Comparison of ENCODE assay signal across 14 cellular contexts in genomic region chr13:94657167-94657566, GRCh38. TPM values are rescaled to one million over a fixed set of nuclear protein-coding genes. Genes with fewer than 3 reads are reported as not detected.
DNase-seq lines count a peak whose midpoint lies in the region; ATAC-seq and TF ChIP-seq lines count a peak whose summit lies in the region.
"Had no signal": no experiment of that assay in that cellular context is flagged by ENCODE, and none has a peak within 500 bp of the region (broad histone marks: within the 10 kb centered on the region; RNA-seq: fewer than 3 reads in every experiment).

No MANE protein-coding gene starts in this region.

- DNase-seq in activated naive CD4-positive, alpha-beta T cell treated with anti-CD3 and anti-CD28 coated beads, Interleukin-2, amount 50 U/mL, for 72 hours (ENCODE audit: low spot score in 2 of 2) = no peak
- DNase-seq in activated naive CD4-positive, alpha-beta T cell (lab: John Stamatoyannopoulos, UW) = no peak
- DNase-seq in RWPE2 (ENCODE audit: low spot score) = no peak
- no peak for DNase-seq in stimulated activated naive CD8-positive, alpha-beta T cell treated with anti-CD3 and anti-CD28 coated beads, Interleukin-15, amount 100 ng/mL, for 72 hours
- DNase-seq in naive thymus-derived CD8-positive, alpha-beta T cell = no peak
- no peak for DNase-seq in NCI-H2196 (lab: John Stamatoyannopoulos, UW; ENCODE audit: unreplicated experiment)
- no peak for DNase-seq in Kasumi-1 (lab: John Stamatoyannopoulos, UW)
- DNase-seq: activated CD8-positive, alpha-beta memory T cell treated with anti-CD3 and anti-CD28 coated beads, Interleukin-2, amount 50 U/mL, for 4 hours; left lung had no signal

- no peak overlapping the region for H3K27ac ChIP-seq in RWPE2 (ENCODE audit: poor library complexity, severe bottlenecking)
- H3K27ac ChIP-seq: BLaER1, left lung had no signal

- H3K27me3 Mint-ChIP-seq in stimulated activated naive CD8-positive, alpha-beta T cell treated with anti-CD3 and anti-CD28 coated beads, Interleukin-15, amount 100 ng/mL, for 72 hours = peaks cover 35% of the 10 kb centered on the region
- peaks cover 4 to 27% (median 8%) of the 10 kb centered on the region in 5 donors for H3K27me3 Mint-ChIP-seq in naive thymus-derived CD8-positive, alpha-beta T cell

- peaks cover 4% of the 10 kb centered on the region in 2 donors for H3K36me3 Mint-ChIP-seq in activated naive CD4-positive, alpha-beta T cell treated with anti-CD3 and anti-CD28 coated beads, Interleukin-2, amount 50 U/mL, for 72 hours
- peaks cover 0 to 2% (median 0%) of the 10 kb centered on the region in 3 donors for H3K36me3 Mint-ChIP-seq in naive thymus-derived CD8-positive, alpha-beta T cell

- no peaks in the 10 kb centered on the region for H3K9me3 Mint-ChIP-seq in activated naive CD4-positive, alpha-beta T cell treated with anti-CD3 and anti-CD28 coated beads, Interleukin-2, amount 50 U/mL, for 72 hours
- no peaks in the 10 kb centered on the region for H3K9me3 Mint-ChIP-seq in stimulated activated naive CD8-positive, alpha-beta T cell treated with anti-CD3 and anti-CD28 coated beads, Interleukin-15, amount 100 ng/mL, for 72 hours
- peaks cover 0 to 1% (median 0%) of the 10 kb centered on the region in 9 donors for H3K9me3 Mint-ChIP-seq in naive thymus-derived CD8-positive, alpha-beta T cell

- no peaks in the 10 kb centered on the region for H3K27me3 ChIP-seq in RWPE2 (ENCODE audit: insufficient read depth, poor library complexity, severe bottlenecking)
- H3K27me3 ChIP-seq: BLaER1 had no signal

- POLR2A ChIA-PET in naive thymus-derived CD8-positive, alpha-beta T cell (lab: Charles Lee) = no interaction called here

- H3K36me3 ChIP-seq in RWPE2 (ENCODE audit: low read depth) = no peaks in the 10 kb centered on the region
- H3K36me3 ChIP-seq: BLaER1, left lung had no signal

- no peak for TF ChIP-seq CTCF in RWPE2 (IDR thresholded peaks at IDR 0.05; ENCODE audit: poor library complexity, severe bottlenecking)

- peak; percentile 51 to 78 for ATAC-seq in activated naive CD4-positive, alpha-beta T cell treated with anti-CD3 and anti-CD28 coated beads, Interleukin-2, amount 50 U/mL, for 72 hours
- ATAC-seq in HG02763 (IDR thresholded peaks at IDR 0.05; ENCODE audit: unreplicated experiment) (peak; percentile 36), RWPE2 (ENCODE audit: low read depth) (peak; percentile 10; the same call in 1 of the 3 replicates)
- ATAC-seq in stimulated activated naive CD8-positive, alpha-beta T cell treated with anti-CD3 and anti-CD28 coated beads, Interleukin-15, amount 100 ng/mL, for 72 hours = peak; percentile 67
- no peak for ATAC-seq in naive thymus-derived CD8-positive, alpha-beta T cell

- peaks cover 16% of the 10 kb centered on the region for H3K4me1 Mint-ChIP-seq in stimulated activated naive CD8-positive, alpha-beta T cell treated with anti-CD3 and anti-CD28 coated beads, Interleukin-15, amount 100 ng/mL, for 72 hours
- H3K4me1 Mint-ChIP-seq in naive thymus-derived CD8-positive, alpha-beta T cell = peaks cover 0 to 2% (median under 1%) of the 10 kb centered on the region in 4 donors

- H3K4me3 ChIP-seq in RWPE2 (ENCODE audit: severe bottlenecking) = no peak overlapping the region
- H3K4me3 ChIP-seq: BLaER1, left lung had no signal

- H3K9me3 ChIP-seq in RWPE2 (ENCODE audit: severe bottlenecking) = no peaks in the 10 kb centered on the region
- H3K9me3 ChIP-seq: BLaER1, left lung had no signal

- H3K4me3 Mint-ChIP-seq in stimulated activated naive CD8-positive, alpha-beta T cell treated with anti-CD3 and anti-CD28 coated beads, Interleukin-15, amount 100 ng/mL, for 72 hours = no peak overlapping the region
- H3K4me3 Mint-ChIP-seq in naive thymus-derived CD8-positive, alpha-beta T cell = no peak overlapping the region

- H3K4me1 ChIP-seq in RWPE2 (ENCODE audit: insufficient read depth, poor library complexity, severe bottlenecking) = peaks cover 10% of the 10 kb centered on the region
- H3K4me1 ChIP-seq: BLaER1, left lung had no signal

- H3K27ac Mint-ChIP-seq in activated naive CD4-positive, alpha-beta T cell treated with anti-CD3 and anti-CD28 coated beads, Interleukin-2, amount 50 U/mL, for 72 hours = no peak overlapping the region
- no peak overlapping the region for H3K27ac Mint-ChIP-seq in stimulated activated naive CD8-positive, alpha-beta T cell treated with anti-CD3 and anti-CD28 coated beads, Interleukin-15, amount 100 ng/mL, for 72 hours
- no peak overlapping the region for H3K27ac Mint-ChIP-seq in naive thymus-derived CD8-positive, alpha-beta T cell

RNA-seq across cellular contexts. Expression of gene SOX21, which starts 55.2 kb away (rescaled TPM):
- total RNA-seq in activated naive CD4-positive, alpha-beta T cell treated with anti-CD3 and anti-CD28 coated beads, Interleukin-2, amount 50 U/mL, for 72 hours = not detected
- not detected for total RNA-seq in naive thymus-derived CD8-positive, alpha-beta T cell
- polyA plus RNA-seq in naive thymus-derived CD8-positive, alpha-beta T cell = not detected
- total RNA-seq: RPMI7951, skeletal muscle tissue, subcutaneous adipose tissue had no signal

RNA-seq across cellular contexts. Expression of gene GPR180, which starts 55.5 kb away (rescaled TPM):
- 1 to 10 TPM; 7.3 to 7.5 TPM for total RNA-seq in activated naive CD4-positive, alpha-beta T cell treated with anti-CD3 and anti-CD28 coated beads, Interleukin-2, amount 50 U/mL, for 72 hours
- total RNA-seq in naive thymus-derived CD8-positive, alpha-beta T cell = 1 to 10 TPM; 3.1 to 3.4 TPM
- polyA plus RNA-seq in naive thymus-derived CD8-positive, alpha-beta T cell = 1 to 10 TPM in 2 of 3 donors, under 1 TPM in 1; 0.96 to 1.8 (median 1.1) TPM

Comparison
In these comparisons a context has a peak if more than half of its experiments do, and no peak if none do; other contexts are left out.
1. ATAC-seq: peak in activated naive CD4-positive, alpha-beta T cell treated with anti-CD3 and anti-CD28 coated beads, Interleukin-2, amount 50 U/mL, for 72 hours (2 of 2), HG02763 (single experiment), RWPE2 (single experiment) and stimulated activated naive CD8-positive, alpha-beta T cell treated with anti-CD3 and anti-CD28 coated beads, Interleukin-15, amount 100 ng/mL, for 72 hours (single experiment); none in naive thymus-derived CD8-positive, alpha-beta T cell (0 of 2).